ENCODE assay signal across 28 cellular contexts in genomic region chr5:153630546-153630945, GRCh38.
"Had no signal": no experiment of that assay in that cellular context is flagged by ENCODE, and none has a peak within 500 bp of the region (broad histone marks: within the 10 kb centered on the region; RNA-seq: fewer than 3 reads in every experiment).

No MANE protein-coding gene starts in this region.

- H3K27me3 ChIP-seq: body of pancreas, gastroesophageal sphincter, hepatocyte, pancreas, stomach, suprapubic skin, tibial artery, upper lobe of right lung had no signal

- H2AFZ ChIP-seq: hepatocyte had no signal

- H3K4me2 ChIP-seq: hepatocyte had no signal

- H3K9me3 ChIP-seq: body of pancreas, gastroesophageal sphincter, pancreas, prostate gland, stomach, suprapubic skin, tibial artery, upper lobe of right lung had no signal

- H3K27ac ChIP-seq: body of pancreas, gastroesophageal sphincter, hepatocyte, pancreas, prostate gland, stomach, suprapubic skin had no signal

- ATAC-seq: activated CD4-positive, alpha-beta T cell treated with anti-CD3 and anti-CD28 coated beads for 36 hours; body of pancreas; gastroesophageal sphincter; left cardiac atrium; left ventricle myocardium superior; naive thymus-derived CD4-positive, alpha-beta T cell; pancreas; sciatic nerve; stimulated activated naive B cell treated with anti-CD40 and anti-IgM and Interleukin-4, amounts not matched to agents 10 μg/mL and 1 μg/mL and 100 μg/mL, for 72 hours; upper lobe of right lung had no signal

- H3K4me1 ChIP-seq: body of pancreas, gastroesophageal sphincter, pancreas, prostate gland, stomach had no signal

- DNase-seq: activated CD4-positive, alpha-beta T cell treated with anti-CD3 and anti-CD28 coated beads for 36 hours; activated CD4-positive, CD25-positive, alpha-beta regulatory T cell; activated effector memory CD4-positive, alpha-beta T cell treated with Interleukin-2 at 50 U/mL for 16 hours; activated naive CD4-positive, alpha-beta T cell treated with Interleukin-2 at 50 U/mL for 16 hours; anterior cingulate cortex; body of pancreas; dermis blood vessel endothelial cell; effector CD4-positive, alpha-beta T cell; erythroblast; left cardiac atrium; left ventricle myocardium superior; midbrain; naive thymus-derived CD4-positive, alpha-beta T cell; nucleus accumbens; pancreas; retina; small intestine; stimulated activated CD4-positive, alpha-beta T cell treated with anti-CD3 and anti-CD28 coated beads, Interleukin-4, amount 100 ng/mL, for 24 hours; stimulated activated naive B cell treated with anti-CD40 and anti-IgM and Interleukin-4, amounts not matched to agents 10 μg/mL and 1 μg/mL and 100 μg/mL, for 72 hours; stomach; T-helper 2 cell; tibial artery; upper lobe of right lung had no signal

- H3K4me3 ChIP-seq: body of pancreas, gastroesophageal sphincter, hepatocyte, pancreas, prostate gland, stomach, suprapubic skin, tibial artery, upper lobe of right lung had no signal

- H3K36me3 ChIP-seq: gastroesophageal sphincter, pancreas, prostate gland, stomach, suprapubic skin, tibial artery, upper lobe of right lung had no signal
